ENCODE assay signal across 8 cellular contexts in genomic region chr10:43128958-43129706, GRCh38. TPM values are rescaled to one million over a fixed set of nuclear protein-coding genes. Genes with fewer than 3 reads are reported as not detected.
A peak's percentile ranks its signal among the peaks of the same experiment; 100 is the strongest.
DNase-seq lines count a peak whose midpoint lies in the region; ATAC-seq and TF ChIP-seq lines count a peak whose summit lies in the region.

No MANE protein-coding gene starts in this region.

- ATAC-seq in HG02610 (IDR thresholded peaks at IDR 0.05; ENCODE audit: unreplicated experiment) (peak; percentile 85), omental fat pad (ENCODE audit: low FRiP score) (peak; percentile 33)

- H4K20me1 ChIP-seq in mammary epithelial cell (ENCODE audit: insufficient read depth, low read length), result no peaks in the 10 kb centered on the region

- peak; percentile 55 for DNase-seq in activated effector memory CD4-positive, alpha-beta T cell treated with anti-CD3 and anti-CD28 coated beads, Interleukin-2, amount 50 U/mL, for 16 hours
- no peak for DNase-seq in activated effector memory CD4-positive, alpha-beta T cell treated with Interleukin-2 at 50 U/mL for 16 hours
- DNase-seq in NCI-H226, result peak; percentile 79
- peak; percentile 81 for DNase-seq in mammary epithelial cell
- no peak for DNase-seq in omental fat pad (ENCODE audit: low spot score)
- DNase-seq in NCI-H146 treated with DMSO at 0.1 percent for 48 hours (lab: John Stamatoyannopoulos, UW; ENCODE audit: unreplicated experiment), result no peak
- no peak for DNase-seq in NCI-H2171 (lab: John Stamatoyannopoulos, UW)

- H3K27ac ChIP-seq in mammary epithelial cell (ENCODE audit: insufficient read depth, low read depth, low read length), result no peak overlapping the region

- dilution Hi-C loops in mammary epithelial cell (cut with HindIII; ENCODE audit: low sequenced_read_pairs), result no loop called here

- in situ Hi-C loops in mammary epithelial cell (cut with MboI; ENCODE audit: low sequenced_read_pairs in 2 of 2), result no loop called here

- H3K4me3 ChIP-seq in mammary epithelial cell (replicated peaks in 1 of 3; ENCODE audit: insufficient read depth in 1 of 3, low read depth in 2 of 3, low read length in 3 of 3), result no peak overlapping the region

- 67% methylated on average over 6 of the region's 6 CpGs for WGBS in mammary epithelial cell (ENCODE audit: low coverage, missing lambda C conversion rate)

- no peaks in the 10 kb centered on the region for H3K27me3 ChIP-seq in mammary epithelial cell (ENCODE audit: insufficient read depth, low read length)

- CTCF ChIA-PET in mammary epithelial cell (lab: Charles Lee; ENCODE audit: low non-redundant PET), result interaction anchor here (0.6 kb wide), 1 partner anchor 53 kb away, joined by 6 read pairs; no protein-coding TSS in a partner anchor

- H3K9me3 ChIP-seq in mammary epithelial cell (replicated peaks; ENCODE audit: insufficient read depth, low read length), result no peaks in the 10 kb centered on the region

- peaks cover 13% of the 10 kb centered on the region for H3K4me1 ChIP-seq in mammary epithelial cell (ENCODE audit: insufficient read depth, low read length)

- intact Hi-C loops in mammary epithelial cell (cut with micrococcal nuclease), result no loop called here

- peak overlapping the region; percentile 40 for H3K4me2 ChIP-seq in mammary epithelial cell (ENCODE audit: insufficient read depth, low read depth, low read length)

- no peaks in the 10 kb centered on the region for H3K36me3 ChIP-seq in mammary epithelial cell (ENCODE audit: insufficient read depth, low read length)

- H3K9ac ChIP-seq in mammary epithelial cell (ENCODE audit: insufficient read depth, low read length), result no peak overlapping the region

- H3K79me2 ChIP-seq in mammary epithelial cell (ENCODE audit: insufficient read depth, low read length), result no peaks in the 10 kb centered on the region

- BruUV-seq in mammary epithelial cell (replicated peaks; lab: Mats Ljungman, UMichigan), result no TSS peak

- TF ChIP-seq CTCF in mammary epithelial cell (conservative IDR thresholded peaks at IDR 0.05 in 1 of 2, IDR thresholded peaks at IDR 0.05 in 1 of 2; ENCODE audit: extremely low read depth in 1 of 2, insufficient read depth in 1 of 2, low read depth in 1 of 2, low read length in 2 of 2) (no peak), omental fat pad (IDR thresholded peaks at IDR 0.05) (no peak)

- H2AFZ ChIP-seq in mammary epithelial cell (ENCODE audit: low read depth, low read length), result peak overlapping the region; percentile 23

RNA-seq across cellular contexts. Expression of gene CSGALNACT2, which starts 9.1 kb away (rescaled TPM):
- total RNA-seq in mammary epithelial cell (10 to 100 TPM; 13.8 to 24.5 TPM), omental fat pad (10 to 100 TPM; 22.0 to 45.8 (median 37.9) TPM)
- polyA plus RNA-seq in mammary epithelial cell, result 8.5 TPM
- 12.6 TPM for polyA minus RNA-seq in mammary epithelial cell

RNA-seq across cellular contexts. Expression of gene RET, which starts 52.3 kb away (rescaled TPM):
- total RNA-seq in mammary epithelial cell, result 1 to 10 TPM in 1 of 2 donors, under 1 TPM in 1; 0.17 to 1.5 TPM
- polyA plus RNA-seq in mammary epithelial cell, result 0.80 TPM
- polyA minus RNA-seq in mammary epithelial cell, result 0.21 TPM
- total RNA-seq in omental fat pad, result 1 to 10 TPM in 2 of 4 donors, under 1 TPM in 2; 0.79 to 1.3 (median 0.96) TPM

Comparison
In these comparisons a context has a peak if more than half of its experiments do, and no peak if none do; other contexts are left out.
1. DNase-seq: peak in activated effector memory CD4-positive, alpha-beta T cell treated with anti-CD3 and anti-CD28 coated beads, Interleukin-2, amount 50 U/mL, for 16 hours (single experiment), NCI-H226 (single experiment) and mammary epithelial cell (single experiment); none in activated effector memory CD4-positive, alpha-beta T cell treated with Interleukin-2 at 50 U/mL for 16 hours (single experiment), omental fat pad (single experiment), NCI-H146 treated with DMSO at 0.1 percent for 48 hours (single experiment) and NCI-H2171 (single experiment).